1 cellular context compared by ENCODE assay signal in the genomic region with DNA sequence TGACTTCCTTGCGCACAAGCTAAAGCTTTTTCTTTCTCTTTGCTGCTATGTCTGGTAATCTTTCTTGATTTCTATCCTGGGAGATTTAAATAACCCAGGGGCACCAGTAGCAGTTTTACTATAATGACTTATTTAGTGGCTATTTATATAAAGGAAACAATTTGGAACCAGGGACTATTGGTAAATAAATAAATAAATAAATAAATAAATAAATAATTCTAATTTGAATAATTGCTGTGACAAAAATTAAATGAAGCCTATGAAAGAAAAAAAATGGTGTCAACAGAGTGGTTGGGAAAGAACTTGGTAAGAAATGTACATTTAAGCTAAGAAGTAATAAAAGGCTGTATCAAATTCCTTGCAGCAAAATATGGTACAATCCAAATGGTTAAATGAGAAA.
TF ChIP-seq lines count a peak whose summit lies in the region.

No MANE protein-coding gene starts in this region.

TF ChIP-seq in GM23338, 12 proteins besides CTCF, POLR2A, EP300 and RAD21 (continued from another document):
- TF ChIP-seq, protein P1, sequence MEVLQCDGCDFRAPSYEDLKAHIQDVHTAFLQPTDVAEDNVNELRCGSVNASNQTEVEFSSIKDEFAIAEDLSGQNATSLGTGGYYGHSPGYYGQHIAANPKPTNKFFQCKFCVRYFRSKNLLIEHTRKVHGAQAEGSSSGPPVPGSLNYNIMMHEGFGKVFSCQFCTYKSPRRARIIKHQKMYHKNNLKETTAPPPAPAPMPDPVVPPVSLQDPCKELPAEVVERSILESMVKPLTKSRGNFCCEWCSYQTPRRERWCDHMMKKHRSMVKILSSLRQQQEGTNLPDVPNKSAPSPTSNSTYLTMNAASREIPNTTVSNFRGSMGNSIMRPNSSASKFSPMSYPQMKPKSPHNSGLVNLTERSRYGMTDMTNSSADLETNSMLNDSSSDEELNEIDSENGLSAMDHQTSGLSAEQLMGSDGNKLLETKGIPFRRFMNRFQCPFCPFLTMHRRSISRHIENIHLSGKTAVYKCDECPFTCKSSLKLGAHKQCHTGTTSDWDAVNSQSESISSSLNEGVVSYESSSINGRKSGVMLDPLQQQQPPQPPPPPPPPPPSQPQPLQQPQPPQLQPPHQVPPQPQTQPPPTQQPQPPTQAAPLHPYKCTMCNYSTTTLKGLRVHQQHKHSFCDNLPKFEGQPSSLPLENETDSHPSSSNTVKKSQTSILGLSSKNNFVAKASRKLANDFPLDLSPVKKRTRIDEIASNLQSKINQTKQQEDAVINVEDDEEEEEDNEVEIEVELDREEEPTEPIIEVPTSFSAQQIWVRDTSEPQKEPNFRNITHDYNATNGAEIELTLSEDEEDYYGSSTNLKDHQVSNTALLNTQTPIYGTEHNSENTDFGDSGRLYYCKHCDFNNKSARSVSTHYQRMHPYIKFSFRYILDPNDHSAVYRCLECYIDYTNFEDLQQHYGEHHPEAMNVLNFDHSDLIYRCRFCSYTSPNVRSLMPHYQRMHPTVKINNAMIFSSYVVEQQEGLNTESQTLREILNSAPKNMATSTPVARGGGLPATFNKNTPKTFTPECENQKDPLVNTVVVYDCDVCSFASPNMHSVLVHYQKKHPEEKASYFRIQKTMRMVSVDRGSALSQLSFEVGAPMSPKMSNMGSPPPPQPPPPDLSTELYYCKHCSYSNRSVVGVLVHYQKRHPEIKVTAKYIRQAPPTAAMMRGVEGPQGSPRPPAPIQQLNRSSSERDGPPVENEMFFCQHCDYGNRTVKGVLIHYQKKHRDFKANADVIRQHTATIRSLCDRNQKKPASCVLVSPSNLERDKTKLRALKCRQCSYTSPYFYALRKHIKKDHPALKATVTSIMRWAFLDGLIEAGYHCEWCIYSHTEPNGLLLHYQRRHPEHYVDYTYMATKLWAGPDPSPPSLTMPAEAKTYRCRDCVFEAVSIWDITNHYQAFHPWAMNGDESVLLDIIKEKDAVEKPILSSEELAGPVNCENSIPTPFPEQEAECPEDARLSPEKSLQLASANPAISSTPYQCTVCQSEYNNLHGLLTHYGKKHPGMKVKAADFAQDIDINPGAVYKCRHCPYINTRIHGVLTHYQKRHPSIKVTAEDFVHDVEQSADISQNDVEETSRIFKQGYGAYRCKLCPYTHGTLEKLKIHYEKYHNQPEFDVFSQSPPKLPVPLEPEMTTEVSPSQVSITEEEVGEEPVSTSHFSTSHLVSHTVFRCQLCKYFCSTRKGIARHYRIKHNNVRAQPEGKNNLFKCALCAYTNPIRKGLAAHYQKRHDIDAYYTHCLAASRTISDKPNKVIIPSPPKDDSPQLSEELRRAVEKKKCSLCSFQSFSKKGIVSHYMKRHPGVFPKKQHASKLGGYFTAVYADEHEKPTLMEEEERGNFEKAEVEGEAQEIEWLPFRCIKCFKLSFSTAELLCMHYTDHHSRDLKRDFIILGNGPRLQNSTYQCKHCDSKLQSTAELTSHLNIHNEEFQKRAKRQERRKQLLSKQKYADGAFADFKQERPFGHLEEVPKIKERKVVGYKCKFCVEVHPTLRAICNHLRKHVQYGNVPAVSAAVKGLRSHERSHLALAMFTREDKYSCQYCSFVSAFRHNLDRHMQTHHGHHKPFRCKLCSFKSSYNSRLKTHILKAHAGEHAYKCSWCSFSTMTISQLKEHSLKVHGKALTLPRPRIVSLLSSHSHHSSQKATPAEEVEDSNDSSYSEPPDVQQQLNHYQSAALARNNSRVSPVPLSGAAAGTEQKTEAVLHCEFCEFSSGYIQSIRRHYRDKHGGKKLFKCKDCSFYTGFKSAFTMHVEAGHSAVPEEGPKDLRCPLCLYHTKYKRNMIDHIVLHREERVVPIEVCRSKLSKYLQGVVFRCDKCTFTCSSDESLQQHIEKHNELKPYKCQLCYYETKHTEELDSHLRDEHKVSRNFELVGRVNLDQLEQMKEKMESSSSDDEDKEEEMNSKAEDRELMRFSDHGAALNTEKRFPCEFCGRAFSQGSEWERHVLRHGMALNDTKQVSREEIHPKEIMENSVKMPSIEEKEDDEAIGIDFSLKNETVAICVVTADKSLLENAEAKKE (CRISPR knock-in tag; IDR thresholded peaks at IDR 0.05), result no peak
TF ChIP-seq in GM23338: peak in this region for 0.
